ENCODE assay signal across 9 cellular contexts in genomic region chr21:36980280-36981048, GRCh38. TPM values are rescaled to one million over a fixed set of nuclear protein-coding genes. Genes with fewer than 3 reads are reported as not detected.
DNase-seq lines count a peak whose midpoint lies in the region; ATAC-seq and TF ChIP-seq lines count a peak whose summit lies in the region.
"Had no signal": no experiment of that assay in that cellular context is flagged by ENCODE, and none has a peak within 500 bp of the region (broad histone marks: within the 10 kb centered on the region; RNA-seq: fewer than 3 reads in every experiment).

No MANE protein-coding gene starts in this region.

- peaks cover 6% of the 10 kb centered on the region for H3K4me1 ChIP-seq in testis

- TF ChIP-seq CTCF in cardiac fibroblast (IDR thresholded peaks at IDR 0.05; ENCODE audit: low read depth, low read length), result no peak
- TF ChIP-seq CTCF in testis (IDR thresholded peaks at IDR 0.05), result no peak

- no peaks in the 10 kb centered on the region for H3K36me3 ChIP-seq in testis (ENCODE audit: low read depth, missing control alignments)

- DNase-seq in DMS153 (lab: John Stamatoyannopoulos, UW) (peak; percentile 30), M059J (ENCODE audit: low read depth) (peak; percentile 36), cardiac fibroblast (ENCODE audit: low read depth in 2 of 2) (peak; percentile 33 to 45), left kidney (ENCODE audit: low read depth, low spot score) (peak; percentile 47), testis (peak; percentile 39), NCI-H2107 treated with DMSO at 0.1 percent for 48 hours (lab: John Stamatoyannopoulos, UW; ENCODE audit: unreplicated experiment) (no peak), SIG-M5 treated with dmso at 0.1 percent for 504 hours (lab: John Stamatoyannopoulos, UW; ENCODE audit: unreplicated experiment) (no peak)

- H3K4me3 ChIP-seq in cardiac fibroblast (replicated peaks in 1 of 2; ENCODE audit: low read depth in 2 of 2, low read length in 2 of 2) (peak overlapping the region; percentile 37 to 54), testis (peak overlapping the region; percentile 47 to 65)

- intact Hi-C loops in testis (cut with DNase I; ENCODE audit: low total_unique reads), result no loop called here

- 1% methylated on average over 10 to 50 of the region's 53 CpGs for WGBS in testis, 2 donors

- H3K27me3 ChIP-seq in testis, result no peaks in the 10 kb centered on the region

- no peak for ATAC-seq in HG02973 (IDR thresholded peaks at IDR 0.05; ENCODE audit: unreplicated experiment)

- peak overlapping the region; percentile 15 to 19 for H3K27ac ChIP-seq in testis

- no peaks in the 10 kb centered on the region for H3K9me3 ChIP-seq in testis

- TF ChIP-seq POLR2A in testis (IDR thresholded peaks at IDR 0.05), result no peak

RNA-seq across cellular contexts. Expression of gene HLCS, which starts 14.0 kb away (rescaled TPM):
- total RNA-seq in M059J (2014; rRNA removed; shearing (Covaris generic)), result 18.9 and 22.9 TPM in 2 replicates
- 10 to 100 TPM; 30.1 to 38.1 TPM for total RNA-seq in testis
- 19.5 TPM for polyA plus RNA-seq in testis (ENCODE audit: insufficient read depth, low read depth, low replicate concordance)

RNA-seq across cellular contexts. Expression of gene RIPPLY3, which starts 26.0 kb away (rescaled TPM):
- 0.62 and 0.64 TPM in 2 replicates for total RNA-seq in M059J (2014; rRNA removed; shearing (Covaris generic))
- under 1 TPM; 0.31 to 0.47 TPM for total RNA-seq in testis
- 0.25 TPM for polyA plus RNA-seq in testis (ENCODE audit: insufficient read depth, low read depth, low replicate concordance)
- total RNA-seq: mononuclear cell had no signal

Comparison
In these comparisons a context has a peak if more than half of its experiments do, and no peak if none do; other contexts are left out.
1. DNase-seq: peak in DMS153 (single experiment), M059J (single experiment), cardiac fibroblast (2 of 2), left kidney (single experiment) and testis (single experiment); none in NCI-H2107 treated with DMSO at 0.1 percent for 48 hours (single experiment) and SIG-M5 treated with dmso at 0.1 percent for 504 hours (single experiment).